In the genomic region with DNA sequence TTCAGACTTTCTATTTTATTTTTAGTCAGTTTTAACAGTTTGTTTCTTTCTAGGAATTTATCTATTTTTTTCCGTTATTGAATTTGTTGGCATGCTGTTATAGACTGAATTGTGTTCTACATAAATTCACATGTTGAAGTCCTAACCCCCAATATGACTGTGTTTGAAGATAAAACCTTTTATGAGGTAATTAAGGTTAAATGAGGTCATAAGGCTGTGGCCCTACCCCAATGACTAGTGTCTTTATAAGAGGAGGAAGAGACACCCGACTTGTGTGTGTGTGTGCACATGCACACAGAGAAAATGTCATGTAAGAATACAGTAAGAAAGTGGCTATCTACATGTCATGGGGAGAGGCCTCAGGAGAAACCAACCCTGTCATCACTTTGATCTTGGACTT, we compare ENCODE assay signal across 23 cellular contexts.
DNase-seq lines count a peak whose midpoint lies in the region; ATAC-seq and TF ChIP-seq lines count a peak whose summit lies in the region.
"Had no signal": no experiment of that assay in that cellular context is flagged by ENCODE, and none has a peak within 500 bp of the region (broad histone marks: within the 10 kb centered on the region; RNA-seq: fewer than 3 reads in every experiment).

No MANE protein-coding gene starts in this region.

- H3K36me3 Mint-ChIP-seq in activated CD4-positive, alpha-beta T cell treated with anti-CD3 and anti-CD28 coated beads for 36 hours (ENCODE audit: low read depth): peaks cover under 1% of the 10 kb centered on the region
- no peaks in the 10 kb centered on the region for H3K36me3 Mint-ChIP-seq in activated T-helper 17 cell treated with anti-CD3 and anti-CD28 coated beads, Interleukin-2, amount 50 U/mL, for 72 hours (ENCODE audit: low read depth)
- H3K36me3 Mint-ChIP-seq in stimulated activated effector memory CD8-positive, alpha-beta T cell treated with anti-CD3 and anti-CD28 coated beads, Interleukin-12 subunit alpha, Interleukin-12 subunit beta, amount 100 ng/mL, for 72 hours: peaks cover 12% of the 10 kb centered on the region
- H3K36me3 Mint-ChIP-seq: CD8-positive, alpha-beta memory T cell had no signal

- no peaks in the 10 kb centered on the region for H3K36me3 ChIP-seq in prostate gland
- H3K36me3 ChIP-seq: BE2C; BLaER1 treated with 17β-estradiol and CSF1 and Interleukin-3, amounts not matched to agents 10 nM and 100 nM had no signal

- ATAC-seq in activated CD4-positive, alpha-beta T cell treated with anti-CD3 and anti-CD28 coated beads for 36 hours: peak; percentile 42
- peak; percentile 20 for ATAC-seq in activated T-helper 17 cell treated with anti-CD3 and anti-CD28 coated beads, Interleukin-2, amount 50 U/mL, for 72 hours (replicated peaks)
- peak; percentile 78 for ATAC-seq in stimulated activated effector memory CD8-positive, alpha-beta T cell treated with anti-CD3 and anti-CD28 coated beads, Interleukin-12 subunit alpha, Interleukin-12 subunit beta, amount 100 ng/mL, for 72 hours
- no peak for ATAC-seq in HG02763 (IDR thresholded peaks at IDR 0.05; ENCODE audit: unreplicated experiment)
- ATAC-seq: A549, GM12878, GM23338, HCT116 had no signal

- no peak overlapping the region for H3K27ac Mint-ChIP-seq in activated CD4-positive, alpha-beta T cell treated with anti-CD3 and anti-CD28 coated beads for 36 hours
- H3K27ac Mint-ChIP-seq in activated T-helper 17 cell treated with anti-CD3 and anti-CD28 coated beads, Interleukin-2, amount 50 U/mL, for 72 hours: no peak overlapping the region
- H3K27ac Mint-ChIP-seq in stimulated activated effector memory CD8-positive, alpha-beta T cell treated with anti-CD3 and anti-CD28 coated beads, Interleukin-12 subunit alpha, Interleukin-12 subunit beta, amount 100 ng/mL, for 72 hours: no peak overlapping the region
- H3K27ac Mint-ChIP-seq: CD14-positive monocyte; CD4-positive, alpha-beta T cell; CD8-positive, alpha-beta memory T cell; GM23338; H9 had no signal

- no peaks in the 10 kb centered on the region for H3K9me3 ChIP-seq in prostate gland
- H3K9me3 ChIP-seq: A549, BE2C had no signal

- H3K4me3 Mint-ChIP-seq in activated CD4-positive, alpha-beta T cell treated with anti-CD3 and anti-CD28 coated beads for 36 hours: no peak overlapping the region
- no peak overlapping the region for H3K4me3 Mint-ChIP-seq in activated T-helper 17 cell treated with anti-CD3 and anti-CD28 coated beads, Interleukin-2, amount 50 U/mL, for 72 hours
- no peak overlapping the region for H3K4me3 Mint-ChIP-seq in stimulated activated effector memory CD8-positive, alpha-beta T cell treated with anti-CD3 and anti-CD28 coated beads, Interleukin-12 subunit alpha, Interleukin-12 subunit beta, amount 100 ng/mL, for 72 hours
- H3K4me3 Mint-ChIP-seq: CD14-positive monocyte; CD4-positive, alpha-beta T cell; CD8-positive, alpha-beta memory T cell; GM23338; H9 had no signal

- H3K9me3 Mint-ChIP-seq in activated CD4-positive, alpha-beta T cell treated with anti-CD3 and anti-CD28 coated beads for 36 hours (ENCODE audit: low read depth): no peaks in the 10 kb centered on the region
- peaks cover 3% of the 10 kb centered on the region for H3K9me3 Mint-ChIP-seq in activated T-helper 17 cell treated with anti-CD3 and anti-CD28 coated beads, Interleukin-2, amount 50 U/mL, for 72 hours
- peaks cover 7% of the 10 kb centered on the region for H3K9me3 Mint-ChIP-seq in stimulated activated effector memory CD8-positive, alpha-beta T cell treated with anti-CD3 and anti-CD28 coated beads, Interleukin-12 subunit alpha, Interleukin-12 subunit beta, amount 100 ng/mL, for 72 hours
- H3K9me3 Mint-ChIP-seq: CD4-positive, alpha-beta T cell; GM23338 had no signal

- H3K4me1 ChIP-seq in prostate gland (replicated peaks): no peaks in the 10 kb centered on the region
- H3K4me1 ChIP-seq: A549; BE2C; BLaER1 treated with 17β-estradiol and CSF1 and Interleukin-3, amounts not matched to agents 10 nM and 100 nM had no signal

- no peaks in the 10 kb centered on the region for H3K27me3 ChIP-seq in prostate gland (replicated peaks; ENCODE audit: insufficient read depth)
- H3K27me3 ChIP-seq: BE2C had no signal

- WGBS in prostate gland: 69% methylated on average over 2 of the region's 2 CpGs

- H3K4me1 Mint-ChIP-seq in activated CD4-positive, alpha-beta T cell treated with anti-CD3 and anti-CD28 coated beads for 36 hours: peaks cover 4% of the 10 kb centered on the region
- peaks cover 5% of the 10 kb centered on the region for H3K4me1 Mint-ChIP-seq in activated T-helper 17 cell treated with anti-CD3 and anti-CD28 coated beads, Interleukin-2, amount 50 U/mL, for 72 hours
- peaks cover 10% of the 10 kb centered on the region for H3K4me1 Mint-ChIP-seq in stimulated activated effector memory CD8-positive, alpha-beta T cell treated with anti-CD3 and anti-CD28 coated beads, Interleukin-12 subunit alpha, Interleukin-12 subunit beta, amount 100 ng/mL, for 72 hours
- H3K4me1 Mint-ChIP-seq: CD14-positive monocyte, GM23338, H9 had no signal

- TF ChIP-seq POLR2A in prostate gland (IDR thresholded peaks at IDR 0.05): no peak

- intact Hi-C loops in activated CD4-positive, alpha-beta T cell treated with anti-CD3 and anti-CD28 coated beads for 36 hours (cut with DNase I, micrococcal nuclease): no loop called here
- intact Hi-C loops in prostate gland (cut with DNase I): no loop called here

- no peak overlapping the region for H3K4me3 ChIP-seq in prostate gland
- H3K4me3 ChIP-seq: A549; BLaER1 treated with 17β-estradiol and CSF1 and Interleukin-3, amounts not matched to agents 10 nM and 100 nM; GM12878; GM23338 had no signal

- no peak for DNase-seq in activated CD4-positive, alpha-beta T cell treated with anti-CD3 and anti-CD28 coated beads for 36 hours
- DNase-seq in activated CD4-positive, alpha-beta T cell treated with anti-CD3 and anti-CD28 coated beads for 48 hours: no peak
- DNase-seq in stimulated activated effector memory CD8-positive, alpha-beta T cell treated with anti-CD3 and anti-CD28 coated beads, Interleukin-12 subunit alpha, Interleukin-12 subunit beta, amount 100 ng/mL, for 72 hours (ENCODE audit: low spot score in 2 of 2): no peak
- DNase-seq in prostate gland (ENCODE audit: low spot score): no peak
- DNase-seq: 8988T; ACHN; AML-193; BE2C; CD4-positive, alpha-beta T cell; CD8-positive, alpha-beta memory T cell; DMS 273 treated with DMSO at 0.1 percent for 48 hours; DMS79; EL; GDM1; H9 had no signal

- POLR2A ChIA-PET in activated CD4-positive, alpha-beta T cell treated with anti-CD3 and anti-CD28 coated beads for 36 hours (lab: Charles Lee): no interaction called here

- no peak for TF ChIP-seq CTCF in prostate gland (IDR thresholded peaks at IDR 0.05)

- no peak overlapping the region for H3K27ac ChIP-seq in prostate gland
- H3K27ac ChIP-seq: A549; BLaER1 treated with 17β-estradiol and CSF1 and Interleukin-3, amounts not matched to agents 10 nM and 100 nM had no signal

- H3K27me3 Mint-ChIP-seq in activated CD4-positive, alpha-beta T cell treated with anti-CD3 and anti-CD28 coated beads for 36 hours: no peaks in the 10 kb centered on the region
- H3K27me3 Mint-ChIP-seq in activated T-helper 17 cell treated with anti-CD3 and anti-CD28 coated beads, Interleukin-2, amount 50 U/mL, for 72 hours: no peaks in the 10 kb centered on the region
- H3K27me3 Mint-ChIP-seq: CD4-positive, alpha-beta T cell had no signal

- CTCF ChIA-PET in activated CD4-positive, alpha-beta T cell treated with anti-CD3 and anti-CD28 coated beads for 36 hours (lab: Charles Lee): no interaction called here
